ENCODE assay signal across 23 cellular contexts in the genomic region with DNA sequence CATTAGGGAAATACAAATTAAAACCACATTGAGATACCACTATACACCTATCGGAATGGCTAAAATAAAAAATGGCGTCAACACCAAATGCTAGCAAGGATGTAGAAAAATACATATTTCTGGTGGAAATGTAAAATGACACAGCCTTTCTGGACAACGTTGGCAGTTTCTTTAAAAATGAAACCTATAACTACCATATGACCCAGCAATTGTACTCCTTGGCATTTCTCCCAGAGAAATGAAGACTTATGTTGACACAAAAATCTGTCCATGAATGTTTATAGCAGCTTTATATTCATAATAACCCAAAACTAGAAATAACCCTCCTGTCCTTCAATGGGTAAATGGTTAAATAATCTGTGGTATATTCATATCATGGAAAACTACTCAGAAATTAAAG.
A peak's percentile ranks its signal among the peaks of the same experiment; 100 is the strongest.
DNase-seq lines count a peak whose midpoint lies in the region; ATAC-seq, FAIRE-seq and TF ChIP-seq lines count a peak whose summit lies in the region.
"Had no signal": no experiment of that assay in that cellular context is flagged by ENCODE, and none has a peak within 500 bp of the region (broad histone marks: within the 10 kb centered on the region; RNA-seq: fewer than 3 reads in every experiment).

No MANE protein-coding gene starts in this region.

- H3K4me3 ChIP-seq in colonic mucosa (no peak overlapping the region), smooth muscle cell (no peak overlapping the region)
- H3K4me3 ChIP-seq: BLaER1, GM23338, HAP-1 had no signal

- H3K9me3 ChIP-seq in colonic mucosa: no peaks in the 10 kb centered on the region
- no peaks in the 10 kb centered on the region for H3K9me3 ChIP-seq in smooth muscle cell (replicated peaks; ENCODE audit: low read depth)
- H3K9me3 ChIP-seq: BLaER1, HAP-1 had no signal

- H2AFZ ChIP-seq in smooth muscle cell (ENCODE audit: low read depth): no peak overlapping the region
- H2AFZ ChIP-seq: GM23338 had no signal

- H3K4me1 ChIP-seq in colonic mucosa (no peaks in the 10 kb centered on the region), smooth muscle cell (ENCODE audit: low read depth) (no peaks in the 10 kb centered on the region)
- H3K4me1 ChIP-seq: BLaER1, HAP-1 had no signal

- no peaks in the 10 kb centered on the region for H3K79me2 ChIP-seq in smooth muscle cell (ENCODE audit: low read depth)

- H3K4me1 Mint-ChIP-seq in osteocyte (ENCODE audit: unreplicated experiment): peaks cover 8% of the 10 kb centered on the region
- H3K4me1 Mint-ChIP-seq: B cell; CD4-positive, CD25-positive, alpha-beta regulatory T cell; GM23338 had no signal

- no peak overlapping the region for H3K9ac ChIP-seq in colonic mucosa (ENCODE audit: low read depth in 2 of 2, low read length in 2 of 2)
- no peak overlapping the region for H3K9ac ChIP-seq in smooth muscle cell (ENCODE audit: low read depth)
- H3K9ac ChIP-seq: BLaER1 had no signal

- peak overlapping the region; percentile 15 for H3K27ac Mint-ChIP-seq in osteocyte (ENCODE audit: unreplicated experiment)
- H3K27ac Mint-ChIP-seq: B cell; CD4-positive, CD25-positive, alpha-beta regulatory T cell; CD8-positive, alpha-beta T cell; GM23338; HFFc6 had no signal

- peak; percentile 72 for FAIRE-seq in D721Med (lab: Jason Lieb, UNC)
- FAIRE-seq: A204.1, GM12891, GM18507 had no signal

- ATAC-seq in HG03520 (IDR thresholded peaks at IDR 0.05; ENCODE audit: unreplicated experiment): no peak
- ATAC-seq: CD8-positive, alpha-beta T cell; GM23338 had no signal

- intact Hi-C loops in colonic mucosa (cut with DNase I): no loop called here

- H3K27me3 Mint-ChIP-seq in osteocyte (ENCODE audit: unreplicated experiment): no peaks in the 10 kb centered on the region
- H3K27me3 Mint-ChIP-seq: CD4-positive, CD25-positive, alpha-beta regulatory T cell had no signal

- DNase-seq in D721Med (ENCODE audit: insufficient read length, low spot score): no peak
- peak; percentile 8 for DNase-seq in NCI-H446 treated with DMSO at 0.1 percent for 48 hours (lab: John Stamatoyannopoulos, UW)
- DNase-seq in colonic mucosa: no peak
- DNase-seq in osteocyte (ENCODE audit: extremely low spot score, unreplicated experiment): no peak
- no peak for DNase-seq in smooth muscle cell (lab: John Stamatoyannopoulos, UW; ENCODE audit: unreplicated experiment)
- no peak for DNase-seq in stimulated activated CD4-positive, alpha-beta T cell treated with anti-CD3 and anti-CD28 coated beads, Interleukin-2, amount 100 ng/mL, for 48 hours
- DNase-seq in NCI-H2171 (lab: John Stamatoyannopoulos, UW): no peak
- DNase-seq: CD4-positive, CD25-positive, alpha-beta regulatory T cell; CD8-positive, alpha-beta T cell; DMS53; DMS79 treated with DMSO at 0.1 percent for 48 hours; GF-D8; HFFc6 had no signal

- H3K4me3 Mint-ChIP-seq in osteocyte (ENCODE audit: unreplicated experiment): no peak overlapping the region
- H3K4me3 Mint-ChIP-seq: B cell; CD4-positive, CD25-positive, alpha-beta regulatory T cell; CD8-positive, alpha-beta T cell; GM23338; HFFc6 had no signal

- H3K27me3 ChIP-seq in colonic mucosa (no peaks in the 10 kb centered on the region), smooth muscle cell (ENCODE audit: low read depth) (no peaks in the 10 kb centered on the region)
- H3K27me3 ChIP-seq: BLaER1 had no signal

- no peak for TF ChIP-seq CTCF in D721Med (IDR thresholded peaks at IDR 0.05; ENCODE audit: insufficient read depth, missing control alignments)
- TF ChIP-seq CTCF in colonic mucosa (IDR thresholded peaks at IDR 0.05): no peak
- no peak for TF ChIP-seq CTCF in osteocyte (IDR thresholded peaks at IDR 0.05)
- TF ChIP-seq CTCF in smooth muscle cell (IDR thresholded peaks at IDR 0.05; ENCODE audit: borderline replicate concordance, insufficient read depth, poor library complexity, severe bottlenecking): no peak

- no peaks in the 10 kb centered on the region for H4K20me1 ChIP-seq in smooth muscle cell (ENCODE audit: low read depth)
- H4K20me1 ChIP-seq: BLaER1 had no signal

- peaks cover 3% of the 10 kb centered on the region for H3K9me3 Mint-ChIP-seq in osteocyte (ENCODE audit: unreplicated experiment)
- H3K9me3 Mint-ChIP-seq: CD8-positive, alpha-beta T cell; GM23338; HFFc6 had no signal

- H3F3A ChIP-seq in smooth muscle cell (ENCODE audit: low read depth): no peaks in the 10 kb centered on the region

- H3K36me3 Mint-ChIP-seq in osteocyte (ENCODE audit: unreplicated experiment): no peaks in the 10 kb centered on the region
- H3K36me3 Mint-ChIP-seq: CD4-positive, CD25-positive, alpha-beta regulatory T cell; CD8-positive, alpha-beta T cell had no signal

- WGBS in smooth muscle cell (ENCODE audit: low lambda C conversion rate): 95% methylated on average over 3 of the region's 3 CpGs

- H3K27ac ChIP-seq in colonic mucosa (peak overlapping the region; percentile 13), smooth muscle cell (ENCODE audit: low read depth) (no peak overlapping the region)
- H3K27ac ChIP-seq: 22Rv1, BLaER1, C4-2B had no signal

- no peak overlapping the region for H3K4me2 ChIP-seq in smooth muscle cell
- H3K4me2 ChIP-seq: BLaER1, GM23338 had no signal

- no peaks in the 10 kb centered on the region for H3K36me3 ChIP-seq in colonic mucosa
- no peaks in the 10 kb centered on the region for H3K36me3 ChIP-seq in smooth muscle cell (ENCODE audit: low read depth)
- H3K36me3 ChIP-seq: BLaER1, HAP-1 had no signal
